In the genomic region with DNA sequence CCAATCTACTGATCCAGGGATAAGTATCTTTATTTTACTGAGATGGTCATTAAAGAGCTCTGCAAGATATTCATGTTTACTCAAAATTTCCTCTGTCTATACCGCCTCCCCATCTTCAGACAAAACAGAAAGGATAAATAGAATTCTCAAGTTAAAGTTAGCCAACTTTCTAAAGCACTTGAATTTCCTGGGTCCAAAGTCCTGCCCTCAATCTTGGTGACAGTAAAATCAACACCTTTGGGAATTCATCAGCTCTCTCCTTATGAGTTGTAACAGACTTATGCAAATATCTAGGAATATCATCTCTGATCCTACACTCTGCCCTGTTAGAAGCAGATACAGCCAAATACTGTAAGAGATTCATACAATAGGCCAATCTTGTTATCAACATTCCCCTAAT, we compare ENCODE assay signal across 20 cellular contexts.
"Had no signal": no experiment of that assay in that cellular context is flagged by ENCODE, and none has a peak within 500 bp of the region (broad histone marks: within the 10 kb centered on the region; RNA-seq: fewer than 3 reads in every experiment).

No MANE protein-coding gene starts in this region.

- H3K36me3 Mint-ChIP-seq: memory B cell; naive thymus-derived CD4-positive, alpha-beta T cell had no signal

- H3K27ac ChIP-seq: lower lobe of right lung, neutrophil, sigmoid colon, thoracic aorta had no signal

- H3K4me3 Mint-ChIP-seq: central memory CD8-positive, alpha-beta T cell; dendritic cell treated with granulocyte-macrophage colony-stimulating factor and Interleukin-4, amounts not matched to agents 40 ng/mL and 50 ng/mL, for 4 days; effector memory CD8-positive, alpha-beta T cell; memory B cell; naive thymus-derived CD4-positive, alpha-beta T cell had no signal

- ATAC-seq: effector memory CD8-positive, alpha-beta T cell; left lung; lower lobe of right lung; naive thymus-derived CD4-positive, alpha-beta T cell had no signal

- DNase-seq: effector memory CD8-positive, alpha-beta T cell; foreskin melanocyte; head of caudate nucleus; hippocampal formation; left lung; lower lobe of right lung; naive thymus-derived CD4-positive, alpha-beta T cell; posterior cingulate gyrus; stimulated activated CD4-positive, alpha-beta T cell treated with anti-CD3 and anti-CD28 coated beads, Interleukin-12 subunit alpha, Interleukin-12 subunit beta, amount 100 ng/mL, for 4 hours; stimulated activated naive CD4-positive, alpha-beta T cell; stomach; substantia nigra; trophoblast cell had no signal

- H3K9me3 Mint-ChIP-seq: central memory CD8-positive, alpha-beta T cell; dendritic cell treated with granulocyte-macrophage colony-stimulating factor and Interleukin-4, amounts not matched to agents 40 ng/mL and 50 ng/mL, for 4 days; effector memory CD8-positive, alpha-beta T cell; memory B cell; naive thymus-derived CD4-positive, alpha-beta T cell had no signal

- H3K27me3 Mint-ChIP-seq: central memory CD8-positive, alpha-beta T cell had no signal

- H3K27ac Mint-ChIP-seq: dendritic cell treated with granulocyte-macrophage colony-stimulating factor and Interleukin-4, amounts not matched to agents 40 ng/mL and 50 ng/mL, for 4 days; effector memory CD8-positive, alpha-beta T cell; memory B cell; naive thymus-derived CD4-positive, alpha-beta T cell had no signal

- H3K36me3 ChIP-seq: left lung, lower lobe of right lung, neutrophil, sigmoid colon, stomach, thoracic aorta had no signal

- H3K9me3 ChIP-seq: left lung, lower lobe of right lung, neutrophil, sigmoid colon, stomach, thoracic aorta had no signal

- H3K4me3 ChIP-seq: left lung, lower lobe of right lung, sigmoid colon, skin epidermis, stomach, thoracic aorta had no signal

- H3K27me3 ChIP-seq: neutrophil, sigmoid colon, stomach had no signal
